ENCODE assay signal across 9 cellular contexts in the genomic region with DNA sequence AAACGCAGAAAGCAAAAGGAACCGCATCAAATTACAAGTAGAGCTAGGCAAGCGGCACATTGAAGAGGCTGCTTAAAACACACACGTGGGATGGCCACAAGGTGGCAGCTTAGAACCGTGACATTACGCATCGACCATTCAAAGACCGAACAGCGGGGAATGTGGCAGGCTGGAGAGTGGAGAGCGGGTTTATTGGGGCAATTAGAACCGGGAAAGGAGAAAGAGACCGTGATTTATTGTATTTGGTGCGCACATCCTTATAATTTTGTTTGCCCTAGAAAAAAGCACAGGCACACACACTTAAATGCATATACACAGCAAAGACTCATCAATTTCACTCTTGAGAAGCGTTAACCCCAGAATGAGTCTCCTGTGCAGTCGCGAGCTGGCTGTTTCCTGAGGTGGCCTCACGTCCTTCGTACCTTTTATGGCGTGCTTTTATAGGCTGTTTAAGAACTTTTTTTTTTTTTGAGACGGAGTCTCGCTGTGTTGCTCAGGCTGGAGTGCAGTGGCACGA. TPM values are rescaled to one million over a fixed set of nuclear protein-coding genes. Genes with fewer than 3 reads are reported as not detected.
DNase-seq lines count a peak whose midpoint lies in the region; ATAC-seq, FAIRE-seq and TF ChIP-seq lines count a peak whose summit lies in the region.
"Had no signal": no experiment of that assay in that cellular context is flagged by ENCODE, and none has a peak within 500 bp of the region (broad histone marks: within the 10 kb centered on the region; RNA-seq: fewer than 3 reads in every experiment).

No MANE protein-coding gene starts in this region.

- ATAC-seq in GM21423 (IDR thresholded peaks at IDR 0.05; ENCODE audit: unreplicated experiment) (peak; percentile 94), mucosa of descending colon (peak; percentile 90)

- WGBS in endodermal cell (ENCODE audit: insufficient coverage in 1 of 2, insufficient read length in 1 of 2), 2 experiments = 26 to 29% methylated on average over 10 to 22 of the region's 22 CpGs

- no peak overlapping the region for H3K27ac Mint-ChIP-seq in endodermal cell

- H3K36me3 Mint-ChIP-seq in endodermal cell (ENCODE audit: low read depth) = no peaks in the 10 kb centered on the region

- peaks cover 4% of the 10 kb centered on the region for H3K4me1 Mint-ChIP-seq in endodermal cell

- H3K9me3 ChIP-seq in endodermal cell (ENCODE audit: control insufficient read depth, low read length) (no peaks in the 10 kb centered on the region), mucosa of descending colon (no peaks in the 10 kb centered on the region)

- no peak overlapping the region for H3K9ac ChIP-seq in endodermal cell (ENCODE audit: extremely low read depth, low read length, poor library complexity, severe bottlenecking)

- intact Hi-C loops in mucosa of descending colon (cut with DNase I, micrococcal nuclease) = loop anchor here (5.0 kb wide), 3 partner anchors 114 to 394 kb away; partner anchors contain the start of gene GAREM1 (in 1 of the 2)

- FAIRE-seq in D721Med (lab: Jason Lieb, UNC) (peak; percentile 99), HTR-8/SVneo (lab: Jason Lieb, UNC) (no peak)

- H3K4me3 ChIP-seq in endodermal cell (ENCODE audit: low read length) = no peak overlapping the region
- H3K4me3 ChIP-seq in mucosa of descending colon = no peak overlapping the region

- H3K27me3 Mint-ChIP-seq in endodermal cell (ENCODE audit: insufficient read depth) = peaks cover 13% of the 10 kb centered on the region

- H3K4me1 ChIP-seq in endodermal cell (ENCODE audit: control insufficient read depth, insufficient read depth, low read length) = no peaks in the 10 kb centered on the region
- H3K4me1 ChIP-seq in mucosa of descending colon (ENCODE audit: low read depth) = peaks cover 16% of the 10 kb centered on the region

- DNase-seq in D721Med (ENCODE audit: insufficient read length, low spot score) (peak; percentile 50), HTR-8/SVneo (ENCODE audit: insufficient read length, low spot score) (peak; percentile 53), NOMO-1 (lab: John Stamatoyannopoulos, UW; ENCODE audit: unreplicated experiment in 2 of 2) (peak; percentile 50 to 81), endodermal cell (peak; percentile 94), mucosa of descending colon (peak; percentile 78 to 89 (median 84))
- DNase-seq in activated CD8-positive, alpha-beta memory T cell treated with anti-CD3 and anti-CD28 coated beads for 48 hours (ENCODE audit: low read depth in 2 of 3, low spot score in 2 of 3) = peak in 2 of 3 experiments; percentile 13 to 38
- DNase-seq in stimulated activated CD8-positive, alpha-beta memory T cell treated with anti-CD3 and anti-CD28 coated beads, Interleukin-4, amount 100 ng/mL, for 4 hours (ENCODE audit: low read depth in 2 of 2, low spot score in 1 of 2) = peak; percentile 32 to 42

- no peaks in the 10 kb centered on the region for H3K36me3 ChIP-seq in endodermal cell (ENCODE audit: control insufficient read depth, insufficient read depth, low read length)
- no peaks in the 10 kb centered on the region for H3K36me3 ChIP-seq in mucosa of descending colon (ENCODE audit: low read depth)

- H3K27ac ChIP-seq in endodermal cell (ENCODE audit: low read depth, low read length) = no peak overlapping the region

- H3K4me3 Mint-ChIP-seq in endodermal cell = peak overlapping the region; percentile 34

- peak; percentile 91 for TF ChIP-seq CTCF in D721Med (IDR thresholded peaks at IDR 0.05; ENCODE audit: insufficient read depth, missing control alignments)
- TF ChIP-seq CTCF in endodermal cell (conservative IDR thresholded peaks at IDR 0.05) = peak; percentile 93
- TF ChIP-seq CTCF in mucosa of descending colon (IDR thresholded peaks at IDR 0.05) = peak; percentile 66

- H3K9me3 Mint-ChIP-seq in endodermal cell = no peaks in the 10 kb centered on the region

- H3K27me3 ChIP-seq in endodermal cell (ENCODE audit: control insufficient read depth, insufficient read depth, low read length, poor library complexity, severe bottlenecking) = peaks cover 5% of the 10 kb centered on the region

RNA-seq across cellular contexts. Expression of gene MEP1B, which starts 31.7 kb away (rescaled TPM):
- total RNA-seq in endodermal cell = not detected
- polyA plus RNA-seq in endodermal cell (2013, experiment 1 of 2) = not detected
- not detected for polyA plus RNA-seq in endodermal cell (2013, experiment 2 of 2)
- 10 to 100 TPM in 1 of 3 donors, 1 to 10 TPM in 2; 5.9 to 11.6 (median 6.9) TPM for total RNA-seq in mucosa of descending colon
- total RNA-seq: subcutaneous adipose tissue had no signal

Comparison
In these comparisons a context has a peak if more than half of its experiments do, and no peak if none do; other contexts are left out.
1. DNase-seq: peak in every context shown above with its lines; median percentile 94 in endodermal cell; 84 in mucosa of descending colon; 66 in NOMO-1; 53 in HTR-8/SVneo; 50 in D721Med; 37 in stimulated activated CD8-positive, alpha-beta memory T cell treated with anti-CD3 and anti-CD28 coated beads, Interleukin-4, amount 100 ng/mL, for 4 hours; 26 in activated CD8-positive, alpha-beta memory T cell treated with anti-CD3 and anti-CD28 coated beads for 48 hours.
2. RNA of gene MEP1B, which starts 31.7 kb away (total RNA-seq): 5.9 to 11.6 TPM in mucosa of descending colon; not detected in endodermal cell; every median in the first group is over 4 times any median in the second.
3. Peak in every context shown above with its lines, with median percentiles within 50 percentile points of each other: CTCF ChIP-seq.